30 cellular contexts compared by ENCODE assay signal in the genomic region with DNA sequence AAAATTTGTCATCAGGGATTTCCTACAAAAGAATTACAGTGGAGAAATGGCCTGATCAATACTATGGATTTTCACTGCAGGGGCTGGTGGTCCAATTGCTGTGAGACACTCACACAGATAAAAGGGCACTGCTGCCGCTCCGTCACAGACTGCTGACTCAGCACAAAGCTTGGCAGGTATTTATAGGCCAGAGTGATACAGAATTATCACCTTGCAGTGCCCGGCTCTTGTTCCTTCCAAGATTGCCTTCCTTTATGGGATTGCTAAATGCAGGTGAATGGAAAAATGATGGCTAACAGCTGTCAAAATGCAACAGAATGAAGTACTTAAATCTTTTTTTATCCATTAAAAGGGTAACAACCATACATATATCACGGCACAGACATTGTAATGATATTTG.
"Had no signal": no experiment of that assay in that cellular context is flagged by ENCODE, and none has a peak within 500 bp of the region (broad histone marks: within the 10 kb centered on the region; RNA-seq: fewer than 3 reads in every experiment).

No MANE protein-coding gene starts in this region.

- DNase-seq: activated CD4-positive, alpha-beta T cell treated with anti-CD3 and anti-CD28 coated beads for 48 hours; activated CD4-positive, alpha-beta T cell treated with anti-CD3 and anti-CD28 coated beads, Interleukin-2, amount 50 U/mL, for 4 hours; activated CD4-positive, CD25-positive, alpha-beta regulatory T cell treated with anti-CD3 and anti-CD28 coated beads, Interleukin-2, amount 50 U/mL, for 72 hours; activated CD8-positive, alpha-beta memory T cell treated with anti-CD3 and anti-CD28 coated beads, Interleukin-2, amount 50 U/mL, for 48 hours; activated CD8-positive, alpha-beta T cell treated with anti-CD3 and anti-CD28 coated beads, Interleukin-2, amount 10 ng/mL, durations not matched to agents 7 days and 5 days; activated effector memory CD4-positive, alpha-beta T cell treated with anti-CD3 and anti-CD28 coated beads, Interleukin-2, amount 50 U/mL, for 16 hours; activated naive CD4-positive, alpha-beta T cell treated with Interleukin-2 at 50 U/mL for 16 hours; activated naive CD8-positive, alpha-beta T cell treated with anti-CD3 and anti-CD28 coated beads, Interleukin-2, amount 50 U/mL, for 24 hours; activated T-cell treated with anti-CD3 and anti-CD28 coated beads, Interleukin-2, amount 50 U/mL, for 24 hours; amniotic stem cell; body of pancreas; central memory CD4-positive, alpha-beta T cell; NCI-H1092; NCI-H1417; NCI-H1694; NCI-H2029; NCI-H2107; NCI-H446 treated with DMSO at 0.1 percent for 48 hours; NCI-H524 treated with DMSO at 0.1 percent for 48 hours; NCI-H774; Right ventricle myocardium superior; RPMI8226; T-helper 17 cell; T-helper 9 cell had no signal

- H3K9me3 Mint-ChIP-seq: activated naive CD4-positive, alpha-beta T cell treated with anti-CD3 and anti-CD28 coated beads, Interleukin-2, amount 50 U/mL, for 72 hours; activated T-helper 1 cell treated with anti-CD3 and anti-CD28 coated beads, Interleukin-12 subunit alpha, Interleukin-12 subunit beta, Interleukin-2, Interleukin-4 antibody, amounts not matched to agents 30 ng/mL and 10 ng/mL and 1 ng/mL, durations not matched to agents 14 hours and 24 hours and 36 hours had no signal

- H3K4me1 ChIP-seq: ascending aorta, body of pancreas had no signal

- H3K4me3 Mint-ChIP-seq: activated CD8-positive, alpha-beta T cell treated with anti-CD3 and anti-CD28 coated beads, Interleukin-2, amount 10 ng/mL, durations not matched to agents 7 days and 5 days; activated naive CD8-positive, alpha-beta T cell treated with anti-CD3 and anti-CD28 coated beads, Interleukin-2, amount 50 U/mL, for 24 hours; activated T-cell treated with anti-CD3 and anti-CD28 coated beads, Interleukin-2, amount 50 U/mL, for 24 hours; activated T-helper 1 cell treated with anti-CD3 and anti-CD28 coated beads, Interleukin-12 subunit alpha, Interleukin-12 subunit beta, Interleukin-2, Interleukin-4 antibody, amounts not matched to agents 30 ng/mL and 10 ng/mL and 1 ng/mL, durations not matched to agents 14 hours and 24 hours and 36 hours; T-helper 17 cell; WTC11 had no signal

- H3K4me1 Mint-ChIP-seq: activated naive CD8-positive, alpha-beta T cell treated with anti-CD3 and anti-CD28 coated beads, Interleukin-2, amount 50 U/mL, for 24 hours had no signal

- H3K27ac ChIP-seq: ascending aorta, body of pancreas, KMS-11 had no signal

- H3K27ac Mint-ChIP-seq: activated CD8-positive, alpha-beta T cell treated with anti-CD3 and anti-CD28 coated beads, Interleukin-2, amount 10 ng/mL, durations not matched to agents 7 days and 5 days; activated naive CD4-positive, alpha-beta T cell treated with anti-CD3 and anti-CD28 coated beads, Interleukin-2, amount 50 U/mL, for 72 hours; activated naive CD8-positive, alpha-beta T cell treated with anti-CD3 and anti-CD28 coated beads, Interleukin-2, amount 50 U/mL, for 24 hours; activated T-cell treated with anti-CD3 and anti-CD28 coated beads, Interleukin-2, amount 50 U/mL, for 24 hours; activated T-helper 1 cell treated with anti-CD3 and anti-CD28 coated beads, Interleukin-12 subunit alpha, Interleukin-12 subunit beta, Interleukin-2, Interleukin-4 antibody, amounts not matched to agents 30 ng/mL and 10 ng/mL and 1 ng/mL, durations not matched to agents 14 hours and 24 hours and 36 hours; T-helper 17 cell; WTC11 had no signal

- ATAC-seq: activated CD8-positive, alpha-beta T cell treated with anti-CD3 and anti-CD28 coated beads, Interleukin-2, amount 10 ng/mL, durations not matched to agents 7 days and 5 days; activated naive CD4-positive, alpha-beta T cell treated with anti-CD3 and anti-CD28 coated beads, Interleukin-2, amount 50 U/mL, for 72 hours; activated naive CD8-positive, alpha-beta T cell treated with anti-CD3 and anti-CD28 coated beads, Interleukin-2, amount 50 U/mL, for 24 hours; body of pancreas; Panc1; T-helper 17 cell; WTC11 had no signal

- H3K4me2 ChIP-seq: KMS-11 had no signal

- H3K4me3 ChIP-seq: ascending aorta, body of pancreas had no signal

- H3K36me3 Mint-ChIP-seq: activated naive CD4-positive, alpha-beta T cell treated with anti-CD3 and anti-CD28 coated beads, Interleukin-2, amount 50 U/mL, for 72 hours had no signal

- H3K27me3 ChIP-seq: ascending aorta, body of pancreas had no signal

- H3K36me3 ChIP-seq: ascending aorta had no signal

- H3K27me3 Mint-ChIP-seq: activated naive CD8-positive, alpha-beta T cell treated with anti-CD3 and anti-CD28 coated beads, Interleukin-2, amount 50 U/mL, for 24 hours; activated T-cell treated with anti-CD3 and anti-CD28 coated beads, Interleukin-2, amount 50 U/mL, for 24 hours had no signal
